In the genomic region with DNA sequence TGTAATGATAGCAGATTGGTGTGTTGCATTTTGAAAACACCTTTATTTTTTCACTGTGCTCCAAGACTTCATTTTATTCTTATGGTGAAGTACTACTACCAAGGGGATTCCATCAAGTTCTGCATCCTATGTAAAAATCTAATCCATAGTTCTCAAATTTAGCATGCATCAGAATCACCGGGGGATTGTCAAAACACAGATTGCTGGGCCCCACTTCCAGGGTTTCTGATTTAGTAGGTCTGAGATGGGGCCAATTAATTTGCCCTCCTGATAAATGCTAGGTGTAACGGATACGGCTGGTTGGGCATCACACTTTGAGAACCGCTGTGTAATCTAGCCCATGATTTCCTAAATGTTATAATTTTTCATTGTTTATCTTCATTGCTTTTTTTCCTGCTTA, we compare ENCODE assay signal across 8 cellular contexts. TPM values are rescaled to one million over a fixed set of nuclear protein-coding genes. Genes with fewer than 3 reads are reported as not detected.
A peak's percentile ranks its signal among the peaks of the same experiment; 100 is the strongest.
DNase-seq lines count a peak whose midpoint lies in the region; ATAC-seq and TF ChIP-seq lines count a peak whose summit lies in the region.

No MANE protein-coding gene starts in this region.

- H3K9me3 ChIP-seq in GM23248 (ENCODE audit: low read depth): no peaks in the 10 kb centered on the region

- TF ChIP-seq POLR2A in erythroblast (IDR thresholded peaks at IDR 0.05; ENCODE audit: low read length): no peak

- H3K9me3 Mint-ChIP-seq in T-cell: no peaks in the 10 kb centered on the region

- peak overlapping the region; percentile 93 for H2AFZ ChIP-seq in GM23248

- in situ Hi-C loops in GM23248 (cut with MboI): no loop called here

- H4K20me1 ChIP-seq in GM23248 (ENCODE audit: insufficient read depth): 0 out of 2 replicates have a peak, but pooled peaks cover 11% of the 10 kb centered on the region

- peak overlapping the region; percentile 93 for H3K4me2 ChIP-seq in GM23248 (ENCODE audit: unreplicated experiment)

- peak overlapping the region; percentile 99 for H3K4me3 ChIP-seq in GM23248
- H3K4me3 ChIP-seq in fibroblast of the aortic adventitia (ENCODE audit: low read depth, low read length): peak overlapping the region; percentile 99
- peak overlapping the region; percentile 94 for H3K4me3 ChIP-seq in retinal pigment epithelial cell (ENCODE audit: low read length)

- CTCF ChIA-PET in T-cell (lab: Charles Lee): interaction anchor here in 1 of 2 donors (1.9 kb wide), 1 partner anchor 118 kb away, joined by 5 read pairs; the partner anchor contains the start of gene MAP2K1

- H3F3A ChIP-seq in GM23248 (ENCODE audit: insufficient read depth): peaks cover 35% of the 10 kb centered on the region

- H3K27ac Mint-ChIP-seq in T-cell: peak overlapping the region; percentile 98

- ATAC-seq in T-cell (replicated peaks in 1 of 4) (no peak), HG02973 (IDR thresholded peaks at IDR 0.05; ENCODE audit: unreplicated experiment) (no peak)

- POLR2A ChIA-PET in T-cell (lab: Charles Lee): interaction anchor here in 1 of 2 donors (0.9 kb wide), 1 partner anchor 204 kb away, joined by 3 read pairs; no protein-coding TSS in a partner anchor

- TF ChIP-seq CTCF in fibroblast of the aortic adventitia (IDR thresholded peaks at IDR 0.05; ENCODE audit: insufficient read depth, low read length): no peak
- no peak for TF ChIP-seq CTCF in retinal pigment epithelial cell (conservative IDR thresholded peaks at IDR 0.05; ENCODE audit: low read depth, low read length)

- peak overlapping the region; percentile 93 for H3K27ac ChIP-seq in GM23248

- peaks cover 20% of the 10 kb centered on the region for H3K4me1 ChIP-seq in GM23248 (ENCODE audit: insufficient read depth)

- DNase-seq in GM23248: no peak
- DNase-seq in T-cell: no peak
- DNase-seq in fibroblast of the aortic adventitia (ENCODE audit: low read depth): no peak
- no peak for DNase-seq in retinal pigment epithelial cell (ENCODE audit: low read depth)
- DNase-seq in medulla oblongata (ENCODE audit: extremely low spot score): no peak
- DNase-seq in glomerular visceral epithelial cell (ENCODE audit: extremely low spot score): no peak
- DNase-seq in erythroblast (lab: John Stamatoyannopoulos, UW): no peak

- H3K9ac ChIP-seq in GM23248: peak overlapping the region; percentile 97

- peaks cover 83% of the 10 kb centered on the region for H3K79me2 ChIP-seq in GM23248 (ENCODE audit: insufficient read depth)

- peak overlapping the region; percentile 91 to 100 (median 99) for H3K4me3 Mint-ChIP-seq in T-cell

- H3K36me3 Mint-ChIP-seq in T-cell: peaks cover 23% of the 10 kb centered on the region

- 15 to 23% methylated on average over 4 of the region's 4 CpGs for WGBS in GM23248 (ENCODE audit: low coverage in 1 of 2, low lambda C conversion rate in 2 of 2, missing lambda C conversion rate in 2 of 2), 2 experiments

- no peaks in the 10 kb centered on the region for H3K27me3 ChIP-seq in GM23248 (replicated peaks; ENCODE audit: insufficient read depth)

- H3K4me1 Mint-ChIP-seq in T-cell: peaks cover 40 to 48% (median 44%) of the 10 kb centered on the region in 3 donors

- no peaks in the 10 kb centered on the region for H3K9me2 ChIP-seq in GM23248 (ENCODE audit: insufficient read depth)

- H3K27me3 Mint-ChIP-seq in T-cell: no peaks in the 10 kb centered on the region

- H3K36me3 ChIP-seq in GM23248 (ENCODE audit: low read depth): peaks cover 27% of the 10 kb centered on the region

RNA-seq across cellular contexts. Expression of gene ZWILCH, which starts 0.7 kb away (rescaled TPM):
- 20.6 and 31.5 TPM in 2 replicates for total RNA-seq in GM23248 (2014; rRNA removed; shearing (Covaris generic))
- 20.7 and 23.9 TPM in 2 replicates for polyA plus RNA-seq in GM23248 (2016; fragmentation: Nextera tagmentation; extraction: Ambion mirVana)
- total RNA-seq in T-cell: 1 to 10 TPM; 4.9 to 9.2 (median 6.2) TPM
- 7.8 and 36.5 TPM in 2 replicates for total RNA-seq in fibroblast of the aortic adventitia (ENCODE audit: low replicate concordance)

RNA-seq across cellular contexts. Expression of gene RPL4, which starts 1.2 kb away (rescaled TPM):
- 3,244 and 3,721 TPM in 2 replicates for total RNA-seq in GM23248 (2014; rRNA removed; shearing (Covaris generic))
- 915 and 943 TPM in 2 replicates for polyA plus RNA-seq in GM23248 (2016; fragmentation: Nextera tagmentation; extraction: Ambion mirVana)
- total RNA-seq in T-cell: 1,000 to 10,000 TPM; 3,314 to 3,887 (median 3,346) TPM
- 3,473 and 4,222 TPM in 2 replicates for total RNA-seq in fibroblast of the aortic adventitia (ENCODE audit: low replicate concordance)

RNA-seq across cellular contexts. Expression of gene SNAPC5, which starts 8.3 kb away (rescaled TPM):
- total RNA-seq in GM23248 (2014; rRNA removed; shearing (Covaris generic)): 5.3 and 17.6 TPM in 2 replicates
- 22.0 and 23.2 TPM in 2 replicates for polyA plus RNA-seq in GM23248 (2016; fragmentation: Nextera tagmentation; extraction: Ambion mirVana)
- 10 to 100 TPM; 23.4 to 37.5 (median 34.0) TPM for total RNA-seq in T-cell
- 7.8 and 23.8 TPM in 2 replicates for total RNA-seq in fibroblast of the aortic adventitia (ENCODE audit: low replicate concordance)

RNA-seq across cellular contexts. Expression of gene LCTL, which starts 60.0 kb away (rescaled TPM):
- total RNA-seq in GM23248 (2014; rRNA removed; shearing (Covaris generic)): 1.0 TPM in 1 of 2 replicates, not detected in the other
- 0.28 and 0.68 TPM in 2 replicates for polyA plus RNA-seq in GM23248 (2016; fragmentation: Nextera tagmentation; extraction: Ambion mirVana)
- total RNA-seq in T-cell: not detected
- total RNA-seq in fibroblast of the aortic adventitia (ENCODE audit: low replicate concordance): 0.09 TPM in 1 of 2 replicates, not detected in the other
